ENCODE assay signal across 18 cellular contexts in genomic region chr6:167402195-167402686, GRCh38.
A peak's percentile ranks its signal among the peaks of the same experiment; 100 is the strongest.
DNase-seq lines count a peak whose midpoint lies in the region; ATAC-seq, FAIRE-seq and TF ChIP-seq lines count a peak whose summit lies in the region.
"Had no signal": no experiment of that assay in that cellular context is flagged by ENCODE, and none has a peak within 500 bp of the region (broad histone marks: within the 10 kb centered on the region; RNA-seq: fewer than 3 reads in every experiment).

No MANE protein-coding gene starts in this region.

- 81% methylated on average over 16 of the region's 16 CpGs for WGBS in HepG2 (ENCODE audit: low lambda C conversion rate)
- 83% methylated on average over 6 of the region's 16 CpGs for WGBS in right lobe of liver (ENCODE audit: insufficient coverage, low coverage, low lambda C conversion rate, missing lambda C conversion rate)
- no CpG with 5 or more reads among the region's 16 CpGs for WGBS in neuronal stem cell (ENCODE audit: extremely low coverage in 2 of 2, insufficient read length in 2 of 2, insufficient replicate concordance in 1 of 2), 2 donors

- peaks cover 4% of the 10 kb centered on the region for H3K9me3 Mint-ChIP-seq in glutamatergic neuron (ENCODE audit: unreplicated experiment)
- H3K9me3 Mint-ChIP-seq: CD8-positive, alpha-beta memory T cell had no signal

- H2BK120ac ChIP-seq in neuronal stem cell (ENCODE audit: low read depth, low read length), result peak overlapping the region; percentile 23

- H3K9me3 ChIP-seq in HepG2 (ENCODE audit: low read length) (no peaks in the 10 kb centered on the region), right lobe of liver (no peaks in the 10 kb centered on the region), neuronal stem cell (replicated peaks in 1 of 2; ENCODE audit: control insufficient read depth in 2 of 2, insufficient read depth in 1 of 2, low read depth in 1 of 2, low read length in 2 of 2) (no peaks in the 10 kb centered on the region)

- no peak for TF ChIP-seq RAD21 in HepG2 (CRISPR knock-in tag; IDR thresholded peaks at IDR 0.05)

- H3K27me3 ChIP-seq in HepG2 (ENCODE audit: control insufficient read depth in 1 of 2, insufficient read depth in 2 of 2, low read length in 2 of 2) (peaks cover 9 to 32% of the 10 kb centered on the region in 2 experiments; a peak in 3 of 5 replicates), right lobe of liver (no peaks in the 10 kb centered on the region), neuronal stem cell (ENCODE audit: control insufficient read depth in 3 of 3, insufficient read depth in 3 of 3, low read depth in 1 of 3, low read length in 3 of 3) (peaks cover 0 to 21% (median 0%) of the 10 kb centered on the region in 3 experiments)

- no peaks in the 10 kb centered on the region for H3K79me2 ChIP-seq in HepG2 (ENCODE audit: insufficient read depth, low read length)

- TF ChIP-seq EP300 in HepG2 (IDR thresholded peaks at IDR 0.05; ENCODE audit: low read depth in 2 of 2, low read length in 2 of 2) (no peak), HepG2 (CRISPR knock-in tag; IDR thresholded peaks at IDR 0.05; ENCODE audit: borderline replicate concordance) (no peak)

- H3K27ac ChIP-seq in HepG2 (ENCODE audit: extremely low read length, insufficient read depth, low read length), result no peak overlapping the region
- no peak overlapping the region for H3K27ac ChIP-seq in right lobe of liver
- H3K27ac ChIP-seq in neuronal stem cell (replicated peaks; ENCODE audit: low read length), result no peak overlapping the region
- H3K27ac ChIP-seq: C4-2B had no signal

- intact Hi-C loops in HepG2 (cut with micrococcal nuclease; ENCODE audit: unreplicated experiment) (no loop called here), right lobe of liver (cut with DNase I) (no loop called here)

- TF ChIP-seq POLR2A in HepG2 (IDR thresholded peaks at IDR 0.05; ENCODE audit: insufficient read depth in 1 of 2, low read depth in 2 of 2, low read length in 2 of 2), result no peak
- TF ChIP-seq POLR2A in right lobe of liver (IDR thresholded peaks at IDR 0.05), result no peak

- no peak for FAIRE-seq in HepG2 (lab: Jason Lieb, UNC)
- FAIRE-seq: GM12892, RCC 7860 had no signal

- no peak overlapping the region for H4K91ac ChIP-seq in neuronal stem cell (ENCODE audit: low read depth, low read length, poor library complexity)

- H2BK5ac ChIP-seq in neuronal stem cell (ENCODE audit: low read length), result no peak overlapping the region

- peaks cover 2% of the 10 kb centered on the region for H3K4me1 Mint-ChIP-seq in glutamatergic neuron (ENCODE audit: low read depth, unreplicated experiment)
- H3K4me1 Mint-ChIP-seq: CD8-positive, alpha-beta memory T cell had no signal

- no peaks in the 10 kb centered on the region for H4K20me1 ChIP-seq in HepG2 (ENCODE audit: insufficient read depth, low read length)

- H3K4me2 ChIP-seq in HepG2 (ENCODE audit: low read depth, low read length) (no peak overlapping the region), neuronal stem cell (ENCODE audit: insufficient read depth, low read length, poor library complexity, severe bottlenecking) (no peak overlapping the region)

- H3K23ac ChIP-seq in neuronal stem cell (ENCODE audit: low read depth, low read length, poor library complexity), result peak overlapping the region; percentile 63

- no peak for ATAC-seq in HepG2
- ATAC-seq in right lobe of liver, result no peak
- no peak for ATAC-seq in SK-N-SH treated with all-trans-retinoic acid at 6 μM for 48 hours

- peak overlapping the region; percentile 79 for H2BK15ac ChIP-seq in neuronal stem cell (ENCODE audit: low read length)

- peaks cover 89% of the 10 kb centered on the region for H3K4me1 ChIP-seq in HepG2 (ENCODE audit: insufficient read depth, low read length)
- peaks cover 0 to 19% (median 8%) of the 10 kb centered on the region in 4 donors for H3K4me1 ChIP-seq in right lobe of liver
- H3K4me1 ChIP-seq in neuronal stem cell (ENCODE audit: control insufficient read depth in 2 of 2, insufficient read depth in 1 of 2, low read depth in 1 of 2, low read length in 2 of 2), result peaks cover 4 to 11% of the 10 kb centered on the region in 2 donors

- H2AFZ ChIP-seq in HepG2 (ENCODE audit: low read length), result no peak overlapping the region
- H2AFZ ChIP-seq in neuronal stem cell (ENCODE audit: low read length), result no peak overlapping the region

- H3K36me3 ChIP-seq in HepG2 (replicated peaks in 1 of 2; ENCODE audit: control insufficient read depth in 1 of 2, insufficient read depth in 2 of 2, low read length in 2 of 2) (no peaks in the 10 kb centered on the region), right lobe of liver (no peaks in the 10 kb centered on the region), neuronal stem cell (replicated peaks in 1 of 2; ENCODE audit: control insufficient read depth in 2 of 2, insufficient read depth in 2 of 2, low read length in 2 of 2) (no peaks in the 10 kb centered on the region)

- H3K18ac ChIP-seq in neuronal stem cell (ENCODE audit: low read length), result peak overlapping the region; percentile 81

- no peak overlapping the region for H3K14ac ChIP-seq in neuronal stem cell (ENCODE audit: low read length)

- H3K36me3 Mint-ChIP-seq in glutamatergic neuron (ENCODE audit: unreplicated experiment), result peaks cover 12% of the 10 kb centered on the region
- H3K36me3 Mint-ChIP-seq: CD8-positive, alpha-beta memory T cell had no signal

- H3K4me3 ChIP-seq in HepG2 (replicated peaks in 1 of 3; ENCODE audit: insufficient read depth in 1 of 3, low read depth in 2 of 3, low read length in 3 of 3), result no peak overlapping the region
- H3K4me3 ChIP-seq in right lobe of liver, result no peak overlapping the region
- H3K4me3 ChIP-seq in neuronal stem cell (ENCODE audit: low read length in 2 of 2), result no peak overlapping the region

- DNase-seq in HepG2 (ENCODE audit: low spot score) (no peak), right lobe of liver (no peak), glutamatergic neuron (peak; percentile 5), neuronal stem cell (ENCODE audit: low spot score) (no peak), AG08395 (ENCODE audit: low spot score) (no peak), NCI-H1048 (lab: John Stamatoyannopoulos, UW) (no peak)
- DNase-seq: Calu3; CD8-positive, alpha-beta memory T cell; GOT3; Kasumi-1; NCI-H1694 treated with DMSO at 0.1 percent for 48 hours; NCI-H446 treated with DMSO at 0.1 percent for 48 hours; OCI-M1; Right ventricle myocardium superior had no signal

- TF ChIP-seq CTCF in HepG2 (CRISPR knock-in tag; IDR thresholded peaks at IDR 0.05), result no peak
- no peak for TF ChIP-seq CTCF in right lobe of liver (IDR thresholded peaks at IDR 0.05)
- TF ChIP-seq CTCF in glutamatergic neuron (IDR thresholded peaks at IDR 0.05; ENCODE audit: partially characterized antibody, unreplicated experiment), result no peak

- no peak overlapping the region for H3K4me3 Mint-ChIP-seq in glutamatergic neuron (ENCODE audit: unreplicated experiment)
- H3K4me3 Mint-ChIP-seq: CD8-positive, alpha-beta memory T cell had no signal

- H3K4ac ChIP-seq in neuronal stem cell (ENCODE audit: low read length), result peak overlapping the region; percentile 95

- H3K79me1 ChIP-seq in neuronal stem cell (ENCODE audit: low read depth, low read length), result no peaks in the 10 kb centered on the region

- H4K8ac ChIP-seq in neuronal stem cell (ENCODE audit: low read depth, low read length), result no peak overlapping the region

- no peak overlapping the region for H2AK5ac ChIP-seq in neuronal stem cell (ENCODE audit: low read depth, low read length)

- in situ Hi-C loops in HepG2 (cut with HindIII; ENCODE audit: extremely low pct_ligation_motif_present, low pct_unique_long_range_greater_than_20kb), result no loop called here

- peak overlapping the region; percentile 80 for H2BK12ac ChIP-seq in neuronal stem cell (ENCODE audit: low read length)

- BruUV-seq in HepG2 (replicated peaks; lab: Mats Ljungman, UMichigan), result no TSS peak

- H3K9ac ChIP-seq in HepG2 (ENCODE audit: insufficient read depth, low read depth, low read length) (no peak overlapping the region), neuronal stem cell (ENCODE audit: low read depth, low read length, poor library complexity) (peak overlapping the region; percentile 45)

- no peak overlapping the region for H3K27ac Mint-ChIP-seq in glutamatergic neuron (ENCODE audit: unreplicated experiment)
- H3K27ac Mint-ChIP-seq: CD8-positive, alpha-beta memory T cell had no signal

- CTCF ChIA-PET in HepG2 (lab: Yijun Ruan, JAX; ENCODE audit: low intra/inter-chr PET ratio, low total read pairs), result no interaction called here

- peaks cover 5% of the 10 kb centered on the region for H3K27me3 Mint-ChIP-seq in glutamatergic neuron (ENCODE audit: unreplicated experiment)

- POLR2A ChIA-PET in HepG2 (lab: Yijun Ruan, JAX), result no interaction called here

TF ChIP-seq in HepG2, 621 proteins besides CTCF, POLR2A, EP300 and RAD21 (continues in another document):
- TF ChIP-seq ZNF124 (CRISPR knock-in tag; IDR thresholded peaks at IDR 0.05), result no peak
- 0 out of 2 replicates have a peak, but pooled peaks have one; percentile 3 for TF ChIP-seq ARNTL (CRISPR knock-in tag; IDR thresholded peaks at IDR 0.05)
- 0 out of 2 replicates have a peak, but pooled peaks have one; percentile 21 for TF ChIP-seq ZNF572 (CRISPR knock-in tag; IDR thresholded peaks at IDR 0.05)
- no peak for TF ChIP-seq SAFB2 (CRISPR knock-in tag; IDR thresholded peaks at IDR 0.05; ENCODE audit: borderline replicate concordance, low read depth)

TF ChIP-seq in SK-N-SH treated with all-trans-retinoic acid at 6 μM for 48 hours, 23 proteins besides CTCF, POLR2A, EP300 and RAD21 (continues in another document):
- TF ChIP-seq PPARA (CRISPR knock-in tag; IDR thresholded peaks at IDR 0.05; ENCODE audit: borderline replicate concordance) (no peak), GLIS3 (CRISPR knock-in tag; IDR thresholded peaks at IDR 0.05) (no peak), ESRRG (CRISPR knock-in tag; IDR thresholded peaks at IDR 0.05) (no peak)

Comparison
In these comparisons a context has a peak if more than half of its experiments do, and no peak if none do; other contexts are left out.
1. Of the 2 proteins assayed by ChIP-seq in both HepG2 and SK-N-SH treated with all-trans-retinoic acid at 6 μM for 48 hours: peak only in HepG2: ARNTL; only in SK-N-SH treated with all-trans-retinoic acid at 6 μM for 48 hours: none; in both: none; in neither: 1.